15 cellular contexts compared by ENCODE assay signal in genomic region chr12:4483885-4484823, GRCh38. TPM values are rescaled to one million over a fixed set of nuclear protein-coding genes. Genes with fewer than 3 reads are reported as not detected.
DNase-seq lines count a peak whose midpoint lies in the region; FAIRE-seq and TF ChIP-seq lines count a peak whose summit lies in the region.
"Had no signal": no experiment of that assay in that cellular context is flagged by ENCODE, and none has a peak within 500 bp of the region (broad histone marks: within the 10 kb centered on the region; RNA-seq: fewer than 3 reads in every experiment).

No MANE protein-coding gene starts in this region.

- TF ChIP-seq CTCF in RWPE1 (conservative IDR thresholded peaks at IDR 0.05; ENCODE audit: low read depth), result no peak

- FAIRE-seq in GM12892 (lab: Jason Lieb, UNC), result peak; percentile 21

- DNase-seq in GM12892 (ENCODE audit: insufficient read length) (no peak), NCI-H1105 (lab: John Stamatoyannopoulos, UW) (peak; percentile 8), RWPE1 (ENCODE audit: low spot score) (peak; percentile 41), kidney tubule cell (ENCODE audit: low spot score) (peak; percentile 39), AG08395 (ENCODE audit: low spot score) (no peak), NCI-H2227 treated with DMSO at 0.1 percent for 48 hours (lab: John Stamatoyannopoulos, UW) (no peak)
- no peak for DNase-seq in stimulated activated CD8-positive, alpha-beta memory T cell treated with anti-CD3 and anti-CD28 coated beads, Interleukin-4, amount 100 ng/mL, for 48 hours
- DNase-seq: activated naive CD4-positive, alpha-beta T cell; Kasumi-1; NCI-H1930; stomach; SW 1271 had no signal

- CTCF ChIA-PET in RWPE1 (lab: Yijun Ruan, JAX), result no interaction called here

- no peak for TF ChIP-seq POLR2A in GM12892 (IDR thresholded peaks at IDR 0.05; ENCODE audit: low read depth, low read length)

- POLR2A ChIA-PET in RWPE1 (lab: Yijun Ruan, JAX; ENCODE audit: low non-redundant PET), result no interaction called here

- H3K27ac ChIP-seq in RWPE1, result no peak overlapping the region
- H3K27ac ChIP-seq: parathyroid adenoma, stomach, vagina had no signal

RNA-seq across cellular contexts. Expression of gene FGF6, which starts 38.5 kb away (rescaled TPM):
- polyA plus RNA-seq in GM12892 (2012; ENCODE audit: missing spikeins), result not detected
- polyA plus RNA-seq: CD14-positive monocyte, stomach had no signal

RNA-seq across cellular contexts. Expression of gene RAD51AP1, which starts 54.5 kb away (rescaled TPM):
- 34.1 TPM for polyA plus RNA-seq in GM12892 (2012; ENCODE audit: missing spikeins)

Comparison
In these comparisons a context has a peak if more than half of its experiments do, and no peak if none do; other contexts are left out.
1. DNase-seq: peak in NCI-H1105 (single experiment), RWPE1 (single experiment) and kidney tubule cell (single experiment); none in GM12892 (single experiment), AG08395 (single experiment), NCI-H2227 treated with DMSO at 0.1 percent for 48 hours (single experiment) and stimulated activated CD8-positive, alpha-beta memory T cell treated with anti-CD3 and anti-CD28 coated beads, Interleukin-4, amount 100 ng/mL, for 48 hours (single experiment).